ENCODE assay signal across 27 cellular contexts in the genomic region with DNA sequence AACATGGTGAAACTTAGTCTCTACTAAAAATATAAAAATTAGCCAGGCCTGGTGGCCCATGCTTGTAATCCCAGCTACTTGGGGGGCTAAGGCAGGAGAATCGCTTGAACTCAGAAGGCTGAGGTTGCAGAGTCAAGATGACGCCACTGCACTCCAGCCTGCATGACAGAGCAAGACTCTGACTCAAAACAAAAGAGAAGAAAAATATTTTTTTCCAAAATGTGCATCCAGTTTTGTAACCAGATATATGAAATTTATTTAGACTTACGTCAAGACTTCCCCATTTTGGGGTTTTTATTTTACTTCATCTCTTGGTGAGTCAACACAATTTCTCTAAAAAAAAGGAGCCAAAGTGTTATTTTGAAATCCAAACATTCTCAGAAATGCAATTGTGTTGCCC. TPM values are rescaled to one million over a fixed set of nuclear protein-coding genes. Genes with fewer than 3 reads are reported as not detected.
DNase-seq lines count a peak whose midpoint lies in the region; ATAC-seq and TF ChIP-seq lines count a peak whose summit lies in the region.
"Had no signal": no experiment of that assay in that cellular context is flagged by ENCODE, and none has a peak within 500 bp of the region (broad histone marks: within the 10 kb centered on the region; RNA-seq: fewer than 3 reads in every experiment).

No MANE protein-coding gene starts in this region.

- no peak overlapping the region for H3K4me3 ChIP-seq in esophagus muscularis mucosa
- no peak overlapping the region for H3K4me3 ChIP-seq in mucosa of rectum (ENCODE audit: low read length in 2 of 2)
- H3K4me3 ChIP-seq in upper lobe of right lung = no peak overlapping the region
- H3K4me3 ChIP-seq: cardiac muscle cell, GM12878, ovary had no signal

- no peaks in the 10 kb centered on the region for H3K9me3 ChIP-seq in esophagus muscularis mucosa
- H3K9me3 ChIP-seq in mucosa of rectum (ENCODE audit: control insufficient read depth in 2 of 2, low read length in 2 of 2) = no peaks in the 10 kb centered on the region
- no peaks in the 10 kb centered on the region for H3K9me3 ChIP-seq in upper lobe of right lung
- H3K9me3 ChIP-seq: ovary had no signal

- no peaks in the 10 kb centered on the region for H3K36me3 ChIP-seq in esophagus muscularis mucosa
- no peaks in the 10 kb centered on the region for H3K36me3 ChIP-seq in mucosa of rectum (ENCODE audit: control insufficient read depth in 2 of 2, insufficient read depth in 2 of 2, low read length in 2 of 2)
- no peaks in the 10 kb centered on the region for H3K36me3 ChIP-seq in upper lobe of right lung
- H3K36me3 ChIP-seq: cardiac muscle cell, ovary had no signal

- no peak for TF ChIP-seq CTCF in esophagus muscularis mucosa (IDR thresholded peaks at IDR 0.05)
- no peak for TF ChIP-seq CTCF in upper lobe of right lung (IDR thresholded peaks at IDR 0.05)

- ATAC-seq in Right ventricle myocardium superior (ENCODE audit: poor library complexity) (peak; percentile 53), Right ventricle myocardium inferior (no peak), upper lobe of right lung (peak; percentile 51), GM21825 (IDR thresholded peaks at IDR 0.05; ENCODE audit: unreplicated experiment) (no peak)
- ATAC-seq: activated naive CD8-positive, alpha-beta T cell treated with anti-CD3 and anti-CD28 coated beads, Interleukin-2, amount 50 U/mL, for 24 hours; GM12878; Panc1; SK-N-SH treated with all-trans-retinoic acid at 6 μM for 48 hours; stimulated activated naive CD8-positive, alpha-beta T cell treated with anti-CD3 and anti-CD28 coated beads, Interleukin-15, amount 100 ng/mL, for 72 hours had no signal

- H3K4me1 ChIP-seq in esophagus muscularis mucosa = no peaks in the 10 kb centered on the region
- H3K4me1 ChIP-seq in mucosa of rectum (ENCODE audit: control insufficient read depth in 2 of 2, insufficient read depth in 2 of 2, low read length in 2 of 2) = peaks cover 0 to under 1% of the 10 kb centered on the region in 2 donors
- H3K4me1 ChIP-seq in upper lobe of right lung = no peaks in the 10 kb centered on the region

- TF ChIP-seq EP300 in esophagus muscularis mucosa (IDR thresholded peaks at IDR 0.05) = no peak

- intact Hi-C loops in Right ventricle myocardium superior (cut with DNase I) = no loop called here
- intact Hi-C loops in Right ventricle myocardium inferior (cut with DNase I) = no loop called here
- intact Hi-C loops in esophagus muscularis mucosa (cut with DNase I) = no loop called here
- intact Hi-C loops in upper lobe of right lung (cut with DNase I) = no loop called here

- no peak for DNase-seq in Right ventricle myocardium superior
- no peak for DNase-seq in Right ventricle myocardium inferior (ENCODE audit: missing footprints)
- DNase-seq in esophagus muscularis mucosa (ENCODE audit: extremely low spot score) = no peak
- DNase-seq in upper lobe of right lung = no peak
- DNase-seq in LoVo (ENCODE audit: low spot score) = no peak
- DNase-seq in activated CD4-positive, alpha-beta T cell treated with anti-CD3 and anti-CD28 coated beads, Interleukin-2, amount 50 U/mL, for 48 hours = no peak
- DNase-seq: activated effector memory CD4-positive, alpha-beta T cell treated with Interleukin-2 at 50 U/mL for 16 hours; activated naive CD8-positive, alpha-beta T cell treated with anti-CD3 and anti-CD28 coated beads, Interleukin-2, amount 50 U/mL, for 24 hours; CD4-positive, CD25-positive, alpha-beta regulatory T cell; DMS53; H7; NCI-H1417 treated with DMSO at 0.1 percent for 48 hours; ovary; stimulated activated CD4-positive, alpha-beta T cell treated with anti-CD3 and anti-CD28 coated beads, Interleukin-2, amount 100 ng/mL, for 48 hours; stimulated activated naive CD8-positive, alpha-beta T cell treated with anti-CD3 and anti-CD28 coated beads, Interleukin-15, amount 100 ng/mL, for 72 hours; T1000 had no signal

- peaks cover 0 to 6% (median 0%) of the 10 kb centered on the region in 4 donors for H3K27me3 ChIP-seq in esophagus muscularis mucosa
- H3K27me3 ChIP-seq in mucosa of rectum (ENCODE audit: control insufficient read depth in 2 of 2, insufficient read depth in 2 of 2, low read length in 2 of 2) = no peaks in the 10 kb centered on the region
- no peaks in the 10 kb centered on the region for H3K27me3 ChIP-seq in upper lobe of right lung
- H3K27me3 ChIP-seq: cardiac muscle cell, ovary had no signal

- H3K27ac ChIP-seq in esophagus muscularis mucosa (replicated peaks in 1 of 4) = peak overlapping the region; percentile 2 to 51 (median 32)
- peak overlapping the region; percentile 43 to 47 for H3K27ac ChIP-seq in mucosa of rectum (ENCODE audit: low read depth in 2 of 2, low read length in 2 of 2)
- H3K27ac ChIP-seq in upper lobe of right lung = peak overlapping the region; percentile 47
- H3K27ac ChIP-seq: cardiac muscle cell, epithelial cell of prostate, ovary had no signal

- no peak for TF ChIP-seq POLR2A in esophagus muscularis mucosa (IDR thresholded peaks at IDR 0.05; ENCODE audit: low read depth)

- H3K9ac ChIP-seq in mucosa of rectum (ENCODE audit: low read depth in 1 of 2, low read length in 2 of 2) = no peak overlapping the region

- WGBS in esophagus muscularis mucosa = 67% methylated on average over 3 of the region's 3 CpGs

RNA-seq across cellular contexts. Expression of a gene that starts 5.5 kb away (rescaled TPM):
- total RNA-seq in Right ventricle myocardium superior (not detected), Right ventricle myocardium inferior (not detected), esophagus muscularis mucosa (not detected), upper lobe of right lung (not detected)
- total RNA-seq: cardiac muscle cell; CD4-positive, CD25-positive, alpha-beta regulatory T cell; frontal cortex; H7; LHCN-M2; myocyte; urinary bladder had no signal

RNA-seq across cellular contexts. Expression of a gene that starts 20.0 kb away (rescaled TPM):
- total RNA-seq in Right ventricle myocardium superior (0.62 TPM), Right ventricle myocardium inferior (0.70 TPM), esophagus muscularis mucosa (1 to 10 TPM in 3 of 4 donors, under 1 TPM in 1; 0.86 to 3.3 (median 2.6) TPM), upper lobe of right lung (5.6 TPM)
- total RNA-seq: CD4-positive, CD25-positive, alpha-beta regulatory T cell; H7; myocyte had no signal

RNA-seq across cellular contexts. Expression of a gene that starts 22.6 kb away (rescaled TPM):
- total RNA-seq in Right ventricle myocardium superior (not detected), Right ventricle myocardium inferior (not detected), esophagus muscularis mucosa (not detected), upper lobe of right lung (not detected)
- total RNA-seq: cardiac muscle cell, frontal cortex, H7, LHCN-M2, myocyte, ovary, urinary bladder had no signal

RNA-seq across cellular contexts. Expression of a gene that starts 26.5 kb away (rescaled TPM):
- total RNA-seq in Right ventricle myocardium superior = 2.7 TPM
- total RNA-seq in Right ventricle myocardium inferior = 3.9 TPM
- 10 to 100 TPM in 2 of 4 donors, 1 to 10 TPM in 2; 5.8 to 21.7 (median 9.4) TPM for total RNA-seq in esophagus muscularis mucosa
- 169 TPM for total RNA-seq in upper lobe of right lung

RNA-seq across cellular contexts. Expression of a gene that starts 26.6 kb away (rescaled TPM):
- total RNA-seq in Right ventricle myocardium superior = not detected
- total RNA-seq in Right ventricle myocardium inferior = 0.11 TPM
- under 1 TPM in 3 of 4 donors, not detected in 1; 0.23 to 0.50 (median 0.42) TPM for total RNA-seq in esophagus muscularis mucosa
- 9.6 TPM for total RNA-seq in upper lobe of right lung
- total RNA-seq: cardiac muscle cell, frontal cortex had no signal

Comparison
In these comparisons a context has a peak if more than half of its experiments do, and no peak if none do; other contexts are left out.
1. ATAC-seq: peak in Right ventricle myocardium superior (single experiment) and upper lobe of right lung (single experiment); none in Right ventricle myocardium inferior (single experiment) and GM21825 (single experiment).
2. Peak in every context shown above with its lines, with median percentiles within 50 percentile points of each other: H3K27ac ChIP-seq.